Comparison of ENCODE assay signal across 17 cellular contexts in the genomic region with DNA sequence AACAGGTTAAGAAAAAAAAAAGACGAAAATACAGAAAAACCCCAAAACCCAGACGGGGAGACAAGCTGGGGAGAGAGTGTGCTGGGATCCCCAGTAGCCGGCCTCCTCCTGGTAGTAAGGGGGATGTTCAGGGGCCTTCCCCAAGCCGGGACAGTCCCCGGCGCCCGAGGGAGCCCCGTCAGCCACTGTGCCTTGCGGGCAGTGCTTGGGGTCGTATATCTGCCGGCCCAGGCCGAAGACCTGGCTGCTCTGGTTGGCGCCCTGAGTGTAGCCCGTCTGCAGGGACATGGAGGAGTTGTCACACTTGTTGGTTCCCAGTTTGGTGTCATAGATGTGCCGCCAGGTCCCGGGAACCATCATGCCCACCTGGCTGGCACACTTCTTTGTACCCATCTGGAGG.
DNase-seq lines count a peak whose midpoint lies in the region; FAIRE-seq and TF ChIP-seq lines count a peak whose summit lies in the region.
"Had no signal": no experiment of that assay in that cellular context is flagged by ENCODE, and none has a peak within 500 bp of the region (broad histone marks: within the 10 kb centered on the region; RNA-seq: fewer than 3 reads in every experiment).

No MANE protein-coding gene starts in this region.

- H3K36me3 Mint-ChIP-seq in chondrocyte (ENCODE audit: low read depth): no peaks in the 10 kb centered on the region
- H3K36me3 Mint-ChIP-seq: CD4-positive, alpha-beta memory T cell had no signal

- peak overlapping the region; percentile 96 for H3K27ac ChIP-seq in OCI-LY3 (ENCODE audit: low read length)
- H3K27ac ChIP-seq in neuronal stem cell (replicated peaks; ENCODE audit: low read length): no peak overlapping the region

- WGBS in neuronal stem cell (ENCODE audit: extremely low coverage in 2 of 2, insufficient read length in 2 of 2, insufficient replicate concordance in 1 of 2), 2 donors: no CpG with 5 or more reads among the region's 16 CpGs

- no peak overlapping the region for H3K27ac Mint-ChIP-seq in chondrocyte (ENCODE audit: unreplicated experiment)
- H3K27ac Mint-ChIP-seq: HFFc6 had no signal

- no peak overlapping the region for H4K91ac ChIP-seq in neuronal stem cell (ENCODE audit: low read depth, low read length, poor library complexity)

- H3K9me3 ChIP-seq in OCI-LY3 (ENCODE audit: insufficient read depth, low read length) (no peaks in the 10 kb centered on the region), neuronal stem cell (replicated peaks in 1 of 2; ENCODE audit: control insufficient read depth in 2 of 2, insufficient read depth in 1 of 2, low read depth in 1 of 2, low read length in 2 of 2) (no peaks in the 10 kb centered on the region)
- H3K9me3 ChIP-seq: HAP-1 had no signal

- H3K79me1 ChIP-seq in neuronal stem cell (ENCODE audit: low read depth, low read length): no peaks in the 10 kb centered on the region

- H3K4me1 ChIP-seq in OCI-LY3 (ENCODE audit: low read length) (peaks cover 56% of the 10 kb centered on the region), neuronal stem cell (ENCODE audit: control insufficient read depth in 2 of 2, insufficient read depth in 1 of 2, low read depth in 1 of 2, low read length in 2 of 2) (no peaks in the 10 kb centered on the region)

- peak overlapping the region; percentile 85 for H3K4me2 ChIP-seq in OCI-LY3 (ENCODE audit: low read length)
- no peak overlapping the region for H3K4me2 ChIP-seq in neuronal stem cell (ENCODE audit: insufficient read depth, low read length, poor library complexity, severe bottlenecking)

- H3K14ac ChIP-seq in neuronal stem cell (ENCODE audit: low read length): no peak overlapping the region

- H3K9me3 Mint-ChIP-seq in chondrocyte (ENCODE audit: low read depth): peaks cover 6% of the 10 kb centered on the region
- H3K9me3 Mint-ChIP-seq: CD4-positive, alpha-beta memory T cell; HFFc6 had no signal

- H2BK5ac ChIP-seq in neuronal stem cell (ENCODE audit: low read length): no peak overlapping the region

- H3K9ac ChIP-seq in OCI-LY3 (ENCODE audit: low read length): peak overlapping the region; percentile 73
- H3K9ac ChIP-seq in neuronal stem cell (ENCODE audit: low read depth, low read length, poor library complexity): no peak overlapping the region

- no peaks in the 10 kb centered on the region for H3K79me2 ChIP-seq in OCI-LY3 (ENCODE audit: low read length)

- H2BK15ac ChIP-seq in neuronal stem cell (ENCODE audit: low read length): no peak overlapping the region

- H3K27me3 ChIP-seq in OCI-LY3 (ENCODE audit: low read depth, low read length): no peaks in the 10 kb centered on the region
- H3K27me3 ChIP-seq in neuronal stem cell (ENCODE audit: control insufficient read depth in 3 of 3, insufficient read depth in 3 of 3, low read depth in 1 of 3, low read length in 3 of 3): no peaks in the 10 kb centered on the region

- TF ChIP-seq POLR2A in H54 (IDR thresholded peaks at IDR 0.05; ENCODE audit: low read depth, low read length): no peak

- FAIRE-seq in H54 (lab: Jason Lieb, UNC): no peak
- FAIRE-seq: GM12891, GM18507 had no signal

- H3K36me3 ChIP-seq in OCI-LY3 (replicated peaks; ENCODE audit: low read depth, low read length): no peaks in the 10 kb centered on the region
- no peaks in the 10 kb centered on the region for H3K36me3 ChIP-seq in neuronal stem cell (replicated peaks in 1 of 2; ENCODE audit: control insufficient read depth in 2 of 2, insufficient read depth in 2 of 2, low read length in 2 of 2)
- H3K36me3 ChIP-seq: HAP-1 had no signal

- H3K4me3 ChIP-seq in OCI-LY3 (ENCODE audit: low read length): peak overlapping the region; percentile 57
- no peak overlapping the region for H3K4me3 ChIP-seq in neuronal stem cell (ENCODE audit: low read length in 2 of 2)
- H3K4me3 ChIP-seq: HAP-1 had no signal

- TF ChIP-seq CTCF in OCI-LY3 (IDR thresholded peaks at IDR 0.05; ENCODE audit: low read depth, low read length) (no peak), chondrocyte (IDR thresholded peaks at IDR 0.05) (no peak)

- H3K23ac ChIP-seq in neuronal stem cell (ENCODE audit: low read depth, low read length, poor library complexity): no peak overlapping the region

- H4K20me1 ChIP-seq in OCI-LY3 (ENCODE audit: insufficient read depth, low read length): no peaks in the 10 kb centered on the region

- H3K4me1 Mint-ChIP-seq in chondrocyte (ENCODE audit: low read depth): peaks cover 17% of the 10 kb centered on the region

- H3K4me3 Mint-ChIP-seq in chondrocyte (ENCODE audit: unreplicated experiment): no peak overlapping the region
- H3K4me3 Mint-ChIP-seq: CD4-positive, alpha-beta memory T cell; HFFc6 had no signal

- peak overlapping the region; percentile 57; the same call in 1 of the 2 replicates for H2AFZ ChIP-seq in OCI-LY3 (ENCODE audit: low read depth, low read length)
- H2AFZ ChIP-seq in neuronal stem cell (ENCODE audit: low read length): no peak overlapping the region

- no peak overlapping the region for H2BK12ac ChIP-seq in neuronal stem cell (ENCODE audit: low read length)

- H2BK120ac ChIP-seq in neuronal stem cell (ENCODE audit: low read depth, low read length): no peak overlapping the region

- H3K4ac ChIP-seq in neuronal stem cell (ENCODE audit: low read length): no peak overlapping the region

- peak overlapping the region; percentile 40 for H3K18ac ChIP-seq in neuronal stem cell (ENCODE audit: low read length)

- H4K8ac ChIP-seq in neuronal stem cell (ENCODE audit: low read depth, low read length): no peak overlapping the region

- DNase-seq in chondrocyte (ENCODE audit: low spot score) (peak; percentile 72), neuronal stem cell (ENCODE audit: low spot score) (no peak), H54 (ENCODE audit: insufficient read length, low spot score) (no peak), activated T-cell treated with anti-CD3 and anti-CD28 coated beads for 4 hours (no peak), NCI-H510A treated with DMSO at 0.1 percent for 48 hours (lab: John Stamatoyannopoulos, UW) (no peak)
- DNase-seq: C1 segment of cervical spinal cord, Calu3, COR-L47, DMS53, DMS79 treated with DMSO at 0.1 percent for 48 hours, GF-D8, HFFc6 had no signal

- no peak overlapping the region for H2AK5ac ChIP-seq in neuronal stem cell (ENCODE audit: low read depth, low read length)

- H3K27me3 Mint-ChIP-seq in chondrocyte (ENCODE audit: low read depth): no peaks in the 10 kb centered on the region
- H3K27me3 Mint-ChIP-seq: CD4-positive, alpha-beta memory T cell had no signal
